Comparison of ENCODE assay signal across 27 cellular contexts in the genomic region with DNA sequence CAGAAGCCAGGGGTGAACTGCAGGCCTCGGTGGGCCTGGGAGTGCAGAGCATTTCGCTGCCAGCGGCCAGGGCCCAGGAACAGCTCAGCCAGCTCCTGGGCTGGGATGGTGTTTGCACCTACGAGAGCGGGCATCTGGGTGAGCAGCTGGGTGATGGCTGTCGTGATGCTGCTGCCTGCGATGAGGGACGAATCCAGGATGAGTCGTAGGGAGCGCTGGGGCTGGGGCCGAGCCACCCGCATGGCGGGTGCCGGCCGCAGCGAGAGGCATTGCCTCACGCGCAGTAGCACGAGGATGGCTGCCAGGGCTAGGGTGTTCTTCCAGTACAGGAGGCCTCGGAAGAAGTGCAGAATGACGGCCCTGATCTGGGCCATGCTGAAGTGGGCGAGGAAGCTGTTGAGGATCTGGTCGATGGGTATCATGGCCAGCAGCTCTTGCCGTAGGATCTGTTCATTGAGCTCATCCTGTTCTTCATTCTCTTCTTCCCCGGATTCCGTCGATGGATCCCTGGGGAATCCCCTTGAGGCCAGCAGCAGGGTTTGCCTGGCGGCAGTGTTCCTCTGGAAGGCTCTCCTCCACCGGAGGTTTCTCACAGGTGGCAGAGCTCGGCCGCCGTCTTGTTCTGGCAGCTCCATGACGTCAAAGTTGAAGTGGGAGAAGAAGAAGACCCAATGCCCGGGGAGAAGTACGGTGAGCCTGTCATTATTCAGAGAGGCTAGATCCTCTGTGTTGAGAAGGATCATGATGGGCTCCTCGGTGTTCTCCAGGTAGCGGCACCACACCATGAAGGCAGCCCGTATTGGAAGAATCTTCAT. TPM values are rescaled to one million over a fixed set of nuclear protein-coding genes. Genes with fewer than 3 reads are reported as not detected.
"Had no signal": no experiment of that assay in that cellular context is flagged by ENCODE, and none has a peak within 500 bp of the region (broad histone marks: within the 10 kb centered on the region; RNA-seq: fewer than 3 reads in every experiment).

No MANE protein-coding gene starts in this region.

- H3K9me3 ChIP-seq: ascending aorta, body of pancreas had no signal

- H3K36me3 ChIP-seq: ascending aorta had no signal

- DNase-seq: activated CD4-positive, alpha-beta T cell treated with anti-CD3 and anti-CD28 coated beads for 1 hour; activated CD4-positive, alpha-beta T cell treated with anti-CD3 and anti-CD28 coated beads, Interleukin-2, amount 10 ng/mL, durations not matched to agents 24 days and 14 days; activated CD4-positive, alpha-beta T cell treated with anti-CD3 and anti-CD28 coated beads, Interleukin-2, amount 50 U/mL, for 48 hours; activated CD8-positive, alpha-beta memory T cell treated with anti-CD3 and anti-CD28 coated beads, Interleukin-2, amount 10 ng/mL, durations not matched to agents 7 days and 5 days; activated effector memory CD4-positive, alpha-beta T cell treated with Interleukin-2 at 50 U/mL for 16 hours; activated naive CD4-positive, alpha-beta T cell; activated T-cell treated with anti-CD3 and anti-CD28 coated beads, Interleukin-2, amount 50 U/mL, for 24 hours; body of pancreas; Kasumi-1; KBM-7; NCI-H146; NCI-H1930; NCI-H2171; NCI-H2227 treated with DMSO at 0.1 percent for 48 hours; NCI-H446 treated with DMSO at 0.1 percent for 48 hours; NCI-H526; NCI-H82; OCI-M1; SIG-M5; T-helper 17 cell; T-helper 9 cell had no signal

- ATAC-seq: activated CD8-positive, alpha-beta memory T cell treated with anti-CD3 and anti-CD28 coated beads, Interleukin-2, amount 10 ng/mL, durations not matched to agents 7 days and 5 days; body of pancreas; Panc1; T-helper 17 cell; WTC11 had no signal

- H3K27me3 ChIP-seq: ascending aorta, body of pancreas had no signal

- H3K4me1 ChIP-seq: ascending aorta, body of pancreas had no signal

- H3K4me3 ChIP-seq: ascending aorta, body of pancreas had no signal

- H3K27ac ChIP-seq: ascending aorta, body of pancreas, RWPE1 had no signal

RNA-seq across cellular contexts. Expression of gene RTL1, which starts 22.1 kb away (rescaled TPM):
- total RNA-seq: activated CD4-positive, alpha-beta T cell treated with anti-CD3 and anti-CD28 coated beads, Interleukin-2, amount 10 ng/mL, durations not matched to agents 24 days and 14 days; activated CD8-positive, alpha-beta memory T cell treated with anti-CD3 and anti-CD28 coated beads, Interleukin-2, amount 10 ng/mL, durations not matched to agents 7 days and 5 days; activated T-helper 1 cell treated with anti-CD3 and anti-CD28 coated beads, Interleukin-12 subunit alpha, Interleukin-12 subunit beta, Interleukin-2, Interleukin-4 antibody, amounts not matched to agents 30 ng/mL and 10 ng/mL and 1 ng/mL, durations not matched to agents 14 hours and 24 hours and 36 hours; ascending aorta; bronchial epithelial cell; T-helper 17 cell had no signal

RNA-seq across cellular contexts. Expression of gene MEG3, which starts 55.5 kb away (rescaled TPM):
- total RNA-seq: activated CD4-positive, alpha-beta T cell treated with anti-CD3 and anti-CD28 coated beads, Interleukin-2, amount 10 ng/mL, durations not matched to agents 24 days and 14 days; activated CD8-positive, alpha-beta memory T cell treated with anti-CD3 and anti-CD28 coated beads, Interleukin-2, amount 10 ng/mL, durations not matched to agents 7 days and 5 days; activated T-helper 1 cell treated with anti-CD3 and anti-CD28 coated beads, Interleukin-12 subunit alpha, Interleukin-12 subunit beta, Interleukin-2, Interleukin-4 antibody, amounts not matched to agents 30 ng/mL and 10 ng/mL and 1 ng/mL, durations not matched to agents 14 hours and 24 hours and 36 hours had no signal
